Comparison of ENCODE assay signal across 17 cellular contexts in genomic region chr1:204651843-204652421, GRCh38. TPM values are rescaled to one million over a fixed set of nuclear protein-coding genes. Genes with fewer than 3 reads are reported as not detected.
DNase-seq lines count a peak whose midpoint lies in the region; ATAC-seq and TF ChIP-seq lines count a peak whose summit lies in the region.
"Had no signal": no experiment of that assay in that cellular context is flagged by ENCODE, and none has a peak within 500 bp of the region (broad histone marks: within the 10 kb centered on the region; RNA-seq: fewer than 3 reads in every experiment).

No MANE protein-coding gene starts in this region.

- H3K4me1 ChIP-seq in mesendoderm (ENCODE audit: control insufficient read depth, low read depth, low read length) (peaks cover 10% of the 10 kb centered on the region), body of pancreas (no peaks in the 10 kb centered on the region), smooth muscle cell (ENCODE audit: low read depth) (peaks cover 8% of the 10 kb centered on the region)

- H3K9ac ChIP-seq in mesendoderm (ENCODE audit: low read length) (no peak overlapping the region), smooth muscle cell (ENCODE audit: low read depth) (no peak overlapping the region)

- no peaks in the 10 kb centered on the region for H3K79me1 ChIP-seq in mesendoderm (ENCODE audit: low read length)

- H2AFZ ChIP-seq in smooth muscle cell (ENCODE audit: low read depth), result no peak overlapping the region

- no peak overlapping the region for H3K4me3 Mint-ChIP-seq in type B pancreatic cell
- H3K4me3 Mint-ChIP-seq: activated naive CD8-positive, alpha-beta T cell treated with anti-CD3 and anti-CD28 coated beads, Interleukin-2, amount 10 ng/mL, durations not matched to agents 7 days and 5 days; activated T-cell treated with anti-CD3 and anti-CD28 coated beads, Interleukin-2, amount 50 U/mL, for 24 hours; nephron had no signal

- H4K8ac ChIP-seq in mesendoderm (ENCODE audit: low read depth, low read length), result no peak overlapping the region

- DNase-seq in DMS79 (lab: John Stamatoyannopoulos, UW), result peak; percentile 73
- DNase-seq in NCI-H1105 (lab: John Stamatoyannopoulos, UW), result peak; percentile 77
- peak; percentile 98 for DNase-seq in NCI-H69 (lab: John Stamatoyannopoulos, UW)
- peak; percentile 54 for DNase-seq in mesendoderm
- no peak for DNase-seq in type B pancreatic cell (ENCODE audit: extremely low spot score, unreplicated experiment)
- DNase-seq in body of pancreas, result no peak
- no peak for DNase-seq in smooth muscle cell (lab: John Stamatoyannopoulos, UW; ENCODE audit: unreplicated experiment)
- DNase-seq: activated CD4-positive, alpha-beta T cell treated with anti-CD3 and anti-CD28 coated beads for 4 hours; activated naive CD8-positive, alpha-beta T cell treated with anti-CD3 and anti-CD28 coated beads, Interleukin-2, amount 10 ng/mL, durations not matched to agents 7 days and 5 days; activated T-cell treated with anti-CD3 and anti-CD28 coated beads, Interleukin-2, amount 50 U/mL, for 24 hours; cerebellar nuclear complex; glutamatergic neuron; PC-3; stomach had no signal

- ATAC-seq in body of pancreas, result no peak
- ATAC-seq: PC-3 had no signal

- H4K20me1 ChIP-seq in smooth muscle cell (ENCODE audit: low read depth), result no peaks in the 10 kb centered on the region

- H3K36me3 ChIP-seq in mesendoderm (ENCODE audit: control insufficient read depth, insufficient read depth, low read length) (no peaks in the 10 kb centered on the region), body of pancreas (replicated peaks in 1 of 2; ENCODE audit: insufficient read depth in 1 of 2, low read depth in 2 of 2) (no peaks in the 10 kb centered on the region), smooth muscle cell (ENCODE audit: low read depth) (no peaks in the 10 kb centered on the region)
- H3K36me3 ChIP-seq: stomach had no signal

- intact Hi-C loops in body of pancreas (cut with DNase I), result no loop called here

- no peaks in the 10 kb centered on the region for H3K36me3 Mint-ChIP-seq in type B pancreatic cell
- H3K36me3 Mint-ChIP-seq: activated naive CD8-positive, alpha-beta T cell treated with anti-CD3 and anti-CD28 coated beads, Interleukin-2, amount 10 ng/mL, durations not matched to agents 7 days and 5 days had no signal

- H4K5ac ChIP-seq in mesendoderm (ENCODE audit: low read length), result no peak overlapping the region

- H3K27ac ChIP-seq in mesendoderm (ENCODE audit: low read depth, low read length), result no peak overlapping the region
- no peak overlapping the region for H3K27ac ChIP-seq in body of pancreas
- no peak overlapping the region for H3K27ac ChIP-seq in smooth muscle cell (ENCODE audit: low read depth)
- H3K27ac ChIP-seq: C4-2B, epithelial cell of prostate, stomach had no signal

- no peak overlapping the region for H2BK5ac ChIP-seq in mesendoderm (ENCODE audit: low read length)

- H3K56ac ChIP-seq in mesendoderm (ENCODE audit: low read length), result no peak overlapping the region

- H3K4me2 ChIP-seq in mesendoderm (ENCODE audit: low read length), result no peak overlapping the region
- no peak overlapping the region for H3K4me2 ChIP-seq in smooth muscle cell

- H3K27ac Mint-ChIP-seq in type B pancreatic cell, result no peak overlapping the region
- H3K27ac Mint-ChIP-seq: activated naive CD8-positive, alpha-beta T cell treated with anti-CD3 and anti-CD28 coated beads, Interleukin-2, amount 10 ng/mL, durations not matched to agents 7 days and 5 days; activated T-cell treated with anti-CD3 and anti-CD28 coated beads, Interleukin-2, amount 50 U/mL, for 24 hours; nephron had no signal

- no peak for TF ChIP-seq POLR2A in body of pancreas (IDR thresholded peaks at IDR 0.05)

- no peak overlapping the region for H2BK120ac ChIP-seq in mesendoderm (ENCODE audit: low read depth, low read length)

- no peak overlapping the region for H3K4me3 ChIP-seq in mesendoderm (ENCODE audit: low read length)
- H3K4me3 ChIP-seq in body of pancreas, result no peak overlapping the region
- no peak overlapping the region for H3K4me3 ChIP-seq in smooth muscle cell
- H3K4me3 ChIP-seq: stomach had no signal

- no peaks in the 10 kb centered on the region for H3K9me3 Mint-ChIP-seq in type B pancreatic cell
- H3K9me3 Mint-ChIP-seq: activated naive CD8-positive, alpha-beta T cell treated with anti-CD3 and anti-CD28 coated beads, Interleukin-2, amount 10 ng/mL, durations not matched to agents 7 days and 5 days; activated T-cell treated with anti-CD3 and anti-CD28 coated beads, Interleukin-2, amount 50 U/mL, for 24 hours; nephron had no signal

- H2BK15ac ChIP-seq in mesendoderm (replicated peaks; ENCODE audit: low read depth), result no peak overlapping the region

- peaks cover 48% of the 10 kb centered on the region for H3K27me3 Mint-ChIP-seq in type B pancreatic cell

- H3K23ac ChIP-seq in mesendoderm (ENCODE audit: low read length), result no peak overlapping the region

- no peak overlapping the region for H3K4ac ChIP-seq in mesendoderm (ENCODE audit: low read depth, low read length)

- H3K79me2 ChIP-seq in mesendoderm (ENCODE audit: control insufficient read depth, insufficient read depth, low read length) (no peaks in the 10 kb centered on the region), smooth muscle cell (ENCODE audit: low read depth) (no peaks in the 10 kb centered on the region)

- H3F3A ChIP-seq in smooth muscle cell (ENCODE audit: low read depth), result no peaks in the 10 kb centered on the region

- no peaks in the 10 kb centered on the region for H3K27me3 ChIP-seq in mesendoderm (ENCODE audit: insufficient read depth, low read length, poor library complexity)
- no peaks in the 10 kb centered on the region for H3K27me3 ChIP-seq in body of pancreas
- H3K27me3 ChIP-seq in smooth muscle cell (ENCODE audit: low read depth), result peaks cover 25% of the 10 kb centered on the region

- H2AK5ac ChIP-seq in mesendoderm (ENCODE audit: low read length), result no peak overlapping the region

- H3K4me1 Mint-ChIP-seq in type B pancreatic cell (ENCODE audit: unreplicated experiment), result peaks cover 21% of the 10 kb centered on the region

- H3K18ac ChIP-seq in mesendoderm (ENCODE audit: low read length), result no peak overlapping the region

- WGBS in mesendoderm (ENCODE audit: extremely low coverage, insufficient coverage, low lambda C conversion rate), result no CpG with 5 or more reads among the region's 17 CpGs
- 17 to 26% methylated on average over 15 to 16 of the region's 17 CpGs for WGBS in body of pancreas, 2 donors
- WGBS in smooth muscle cell (ENCODE audit: low lambda C conversion rate), result 32% methylated on average over 11 of the region's 17 CpGs

- H3K9me3 ChIP-seq in body of pancreas (no peaks in the 10 kb centered on the region), smooth muscle cell (replicated peaks; ENCODE audit: low read depth) (no peaks in the 10 kb centered on the region)
- H3K9me3 ChIP-seq: stomach had no signal

- TF ChIP-seq CTCF in type B pancreatic cell (conservative IDR thresholded peaks at IDR 0.05) (no peak), body of pancreas (IDR thresholded peaks at IDR 0.05) (no peak), smooth muscle cell (IDR thresholded peaks at IDR 0.05; ENCODE audit: borderline replicate concordance, insufficient read depth, poor library complexity, severe bottlenecking) (no peak)

RNA-seq across cellular contexts. Expression of gene LRRN2, which starts 33.6 kb away (rescaled TPM):
- polyA plus RNA-seq in mesendoderm (2013, experiment 1 of 2), result 26.7 TPM
- 26.5 TPM for polyA plus RNA-seq in mesendoderm (2013, experiment 2 of 2)
- total RNA-seq in type B pancreatic cell (ENCODE audit: low replicate concordance) (3.4 and 19.0 TPM in 2 replicates), body of pancreas (1 to 10 TPM in 1 of 2 donors, under 1 TPM in 1; 0.33 to 1.6 TPM), smooth muscle cell (1.2 and 1.3 TPM in 2 replicates)
- polyA plus RNA-seq in smooth muscle cell, result 0.83 and 2.4 TPM in 2 replicates
- total RNA-seq: activated naive CD8-positive, alpha-beta T cell treated with anti-CD3 and anti-CD28 coated beads, Interleukin-2, amount 10 ng/mL, durations not matched to agents 7 days and 5 days had no signal

Comparison
In these comparisons a context has a peak if more than half of its experiments do, and no peak if none do; other contexts are left out.
1. DNase-seq: peak in DMS79 (single experiment), NCI-H1105 (single experiment), NCI-H69 (single experiment) and mesendoderm (single experiment); none in type B pancreatic cell (single experiment), body of pancreas (0 of 4) and smooth muscle cell (single experiment).